2 cellular contexts compared by ENCODE assay signal in the genomic region with DNA sequence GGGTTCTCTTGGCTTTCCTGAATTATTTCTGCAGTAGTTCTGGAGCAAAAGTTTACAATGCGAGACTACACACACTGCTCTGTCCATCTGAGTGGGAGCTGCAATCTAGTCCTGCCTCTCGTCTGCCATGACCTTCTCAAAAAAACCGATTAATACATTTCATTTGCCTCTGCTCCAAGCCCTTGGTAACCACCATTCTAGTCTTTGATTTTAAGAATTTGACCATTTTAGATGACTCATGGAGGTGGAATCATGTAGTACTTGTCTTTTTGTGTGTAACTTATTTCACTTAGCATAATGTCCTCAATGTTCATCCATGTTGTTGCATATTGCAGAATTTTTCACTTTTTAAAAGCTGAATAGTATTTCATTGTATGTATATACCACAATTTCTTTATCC.
TF ChIP-seq lines count a peak whose summit lies in the region.

No MANE protein-coding gene starts in this region.

TF ChIP-seq in SK-N-SH, 30 proteins besides CTCF, POLR2A, EP300 and RAD21:
- no peak for TF ChIP-seq GATA2 (CRISPR knock-in tag; IDR thresholded peaks at IDR 0.05)
- peak; percentile 3; the same call in 1 of the 2 replicates for TF ChIP-seq FOSL2 (IDR thresholded peaks at IDR 0.05; ENCODE audit: borderline replicate concordance, low read depth)
- TF ChIP-seq, protein P1, sequence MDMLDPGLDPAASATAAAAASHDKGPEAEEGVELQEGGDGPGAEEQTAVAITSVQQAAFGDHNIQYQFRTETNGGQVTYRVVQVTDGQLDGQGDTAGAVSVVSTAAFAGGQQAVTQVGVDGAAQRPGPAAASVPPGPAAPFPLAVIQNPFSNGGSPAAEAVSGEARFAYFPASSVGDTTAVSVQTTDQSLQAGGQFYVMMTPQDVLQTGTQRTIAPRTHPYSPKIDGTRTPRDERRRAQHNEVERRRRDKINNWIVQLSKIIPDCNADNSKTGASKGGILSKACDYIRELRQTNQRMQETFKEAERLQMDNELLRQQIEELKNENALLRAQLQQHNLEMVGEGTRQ (IDR thresholded peaks at IDR 0.05; ENCODE audit: borderline replicate concordance, low read depth, low read length), result no peak
- no peak for TF ChIP-seq RFX5 (IDR thresholded peaks at IDR 0.05; ENCODE audit: low read length)

TF ChIP-seq in H1, 55 proteins besides CTCF, POLR2A, EP300 and RAD21:
- TF ChIP-seq SIX5 (IDR thresholded peaks at IDR 0.05; ENCODE audit: low read depth, low read length) (no peak), KDM1A (IDR thresholded peaks at IDR 0.05; ENCODE audit: borderline replicate concordance, low read length) (no peak), GTF2F1 (IDR thresholded peaks at IDR 0.05; ENCODE audit: borderline replicate concordance, low read depth, low read length) (no peak), TAF7 (optimal IDR thresholded peaks at IDR 0.05; ENCODE audit: borderline replicate concordance, low read depth, low read length) (no peak), KDM5A (IDR thresholded peaks at IDR 0.05; ENCODE audit: low read length) (no peak), POU5F1 (IDR thresholded peaks at IDR 0.05; ENCODE audit: low read depth, low read length) (no peak), TCF12 (IDR thresholded peaks at IDR 0.05; ENCODE audit: low read depth, low read length) (no peak), RBBP5 (IDR thresholded peaks at IDR 0.05; ENCODE audit: borderline replicate concordance, low read depth, low read length) (no peak), POLR2AphosphoS5 (IDR thresholded peaks at IDR 0.05; ENCODE audit: low read depth, low read length) (no peak), BACH1 (IDR thresholded peaks at IDR 0.05; ENCODE audit: low read length) (no peak), GABPA (IDR thresholded peaks at IDR 0.05; ENCODE audit: borderline replicate concordance, insufficient read depth, low read length) (no peak), KDM4A (IDR thresholded peaks at IDR 0.05; ENCODE audit: low read depth, low read length, severe bottlenecking) (no peak), SP1 (IDR thresholded peaks at IDR 0.05; ENCODE audit: low read depth, low read length) (no peak), HDAC2 (IDR thresholded peaks at IDR 0.05; ENCODE audit: borderline replicate concordance in 1 of 2, low read depth in 2 of 2, low read length in 2 of 2) (no peak), SP2 (IDR thresholded peaks at IDR 0.05; ENCODE audit: low read length) (no peak), CBX8 (IDR thresholded peaks at IDR 0.05; ENCODE audit: borderline replicate concordance, low read depth, low read length) (no peak), HDAC6 (IDR thresholded peaks at IDR 0.05; ENCODE audit: low read depth, low read length) (no peak)
- TF ChIP-seq, protein P2, sequence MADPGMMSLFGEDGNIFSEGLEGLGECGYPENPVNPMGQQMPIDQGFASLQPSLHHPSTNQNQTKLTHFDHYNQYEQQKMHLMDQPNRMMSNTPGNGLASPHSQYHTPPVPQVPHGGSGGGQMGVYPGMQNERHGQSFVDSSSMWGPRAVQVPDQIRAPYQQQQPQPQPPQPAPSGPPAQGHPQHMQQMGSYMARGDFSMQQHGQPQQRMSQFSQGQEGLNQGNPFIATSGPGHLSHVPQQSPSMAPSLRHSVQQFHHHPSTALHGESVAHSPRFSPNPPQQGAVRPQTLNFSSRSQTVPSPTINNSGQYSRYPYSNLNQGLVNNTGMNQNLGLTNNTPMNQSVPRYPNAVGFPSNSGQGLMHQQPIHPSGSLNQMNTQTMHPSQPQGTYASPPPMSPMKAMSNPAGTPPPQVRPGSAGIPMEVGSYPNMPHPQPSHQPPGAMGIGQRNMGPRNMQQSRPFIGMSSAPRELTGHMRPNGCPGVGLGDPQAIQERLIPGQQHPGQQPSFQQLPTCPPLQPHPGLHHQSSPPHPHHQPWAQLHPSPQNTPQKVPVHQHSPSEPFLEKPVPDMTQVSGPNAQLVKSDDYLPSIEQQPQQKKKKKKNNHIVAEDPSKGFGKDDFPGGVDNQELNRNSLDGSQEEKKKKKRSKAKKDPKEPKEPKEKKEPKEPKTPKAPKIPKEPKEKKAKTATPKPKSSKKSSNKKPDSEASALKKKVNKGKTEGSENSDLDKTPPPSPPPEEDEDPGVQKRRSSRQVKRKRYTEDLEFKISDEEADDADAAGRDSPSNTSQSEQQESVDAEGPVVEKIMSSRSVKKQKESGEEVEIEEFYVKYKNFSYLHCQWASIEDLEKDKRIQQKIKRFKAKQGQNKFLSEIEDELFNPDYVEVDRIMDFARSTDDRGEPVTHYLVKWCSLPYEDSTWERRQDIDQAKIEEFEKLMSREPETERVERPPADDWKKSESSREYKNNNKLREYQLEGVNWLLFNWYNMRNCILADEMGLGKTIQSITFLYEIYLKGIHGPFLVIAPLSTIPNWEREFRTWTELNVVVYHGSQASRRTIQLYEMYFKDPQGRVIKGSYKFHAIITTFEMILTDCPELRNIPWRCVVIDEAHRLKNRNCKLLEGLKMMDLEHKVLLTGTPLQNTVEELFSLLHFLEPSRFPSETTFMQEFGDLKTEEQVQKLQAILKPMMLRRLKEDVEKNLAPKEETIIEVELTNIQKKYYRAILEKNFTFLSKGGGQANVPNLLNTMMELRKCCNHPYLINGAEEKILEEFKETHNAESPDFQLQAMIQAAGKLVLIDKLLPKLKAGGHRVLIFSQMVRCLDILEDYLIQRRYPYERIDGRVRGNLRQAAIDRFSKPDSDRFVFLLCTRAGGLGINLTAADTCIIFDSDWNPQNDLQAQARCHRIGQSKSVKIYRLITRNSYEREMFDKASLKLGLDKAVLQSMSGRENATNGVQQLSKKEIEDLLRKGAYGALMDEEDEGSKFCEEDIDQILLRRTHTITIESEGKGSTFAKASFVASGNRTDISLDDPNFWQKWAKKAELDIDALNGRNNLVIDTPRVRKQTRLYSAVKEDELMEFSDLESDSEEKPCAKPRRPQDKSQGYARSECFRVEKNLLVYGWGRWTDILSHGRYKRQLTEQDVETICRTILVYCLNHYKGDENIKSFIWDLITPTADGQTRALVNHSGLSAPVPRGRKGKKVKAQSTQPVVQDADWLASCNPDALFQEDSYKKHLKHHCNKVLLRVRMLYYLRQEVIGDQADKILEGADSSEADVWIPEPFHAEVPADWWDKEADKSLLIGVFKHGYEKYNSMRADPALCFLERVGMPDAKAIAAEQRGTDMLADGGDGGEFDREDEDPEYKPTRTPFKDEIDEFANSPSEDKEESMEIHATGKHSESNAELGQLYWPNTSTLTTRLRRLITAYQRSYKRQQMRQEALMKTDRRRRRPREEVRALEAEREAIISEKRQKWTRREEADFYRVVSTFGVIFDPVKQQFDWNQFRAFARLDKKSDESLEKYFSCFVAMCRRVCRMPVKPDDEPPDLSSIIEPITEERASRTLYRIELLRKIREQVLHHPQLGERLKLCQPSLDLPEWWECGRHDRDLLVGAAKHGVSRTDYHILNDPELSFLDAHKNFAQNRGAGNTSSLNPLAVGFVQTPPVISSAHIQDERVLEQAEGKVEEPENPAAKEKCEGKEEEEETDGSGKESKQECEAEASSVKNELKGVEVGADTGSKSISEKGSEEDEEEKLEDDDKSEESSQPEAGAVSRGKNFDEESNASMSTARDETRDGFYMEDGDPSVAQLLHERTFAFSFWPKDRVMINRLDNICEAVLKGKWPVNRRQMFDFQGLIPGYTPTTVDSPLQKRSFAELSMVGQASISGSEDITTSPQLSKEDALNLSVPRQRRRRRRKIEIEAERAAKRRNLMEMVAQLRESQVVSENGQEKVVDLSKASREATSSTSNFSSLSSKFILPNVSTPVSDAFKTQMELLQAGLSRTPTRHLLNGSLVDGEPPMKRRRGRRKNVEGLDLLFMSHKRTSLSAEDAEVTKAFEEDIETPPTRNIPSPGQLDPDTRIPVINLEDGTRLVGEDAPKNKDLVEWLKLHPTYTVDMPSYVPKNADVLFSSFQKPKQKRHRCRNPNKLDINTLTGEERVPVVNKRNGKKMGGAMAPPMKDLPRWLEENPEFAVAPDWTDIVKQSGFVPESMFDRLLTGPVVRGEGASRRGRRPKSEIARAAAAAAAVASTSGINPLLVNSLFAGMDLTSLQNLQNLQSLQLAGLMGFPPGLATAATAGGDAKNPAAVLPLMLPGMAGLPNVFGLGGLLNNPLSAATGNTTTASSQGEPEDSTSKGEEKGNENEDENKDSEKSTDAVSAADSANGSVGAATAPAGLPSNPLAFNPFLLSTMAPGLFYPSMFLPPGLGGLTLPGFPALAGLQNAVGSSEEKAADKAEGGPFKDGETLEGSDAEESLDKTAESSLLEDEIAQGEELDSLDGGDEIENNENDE (IDR thresholded peaks at IDR 0.05; ENCODE audit: insufficient replicate concordance, low read length), result no peak
- TF ChIP-seq, protein P3, sequence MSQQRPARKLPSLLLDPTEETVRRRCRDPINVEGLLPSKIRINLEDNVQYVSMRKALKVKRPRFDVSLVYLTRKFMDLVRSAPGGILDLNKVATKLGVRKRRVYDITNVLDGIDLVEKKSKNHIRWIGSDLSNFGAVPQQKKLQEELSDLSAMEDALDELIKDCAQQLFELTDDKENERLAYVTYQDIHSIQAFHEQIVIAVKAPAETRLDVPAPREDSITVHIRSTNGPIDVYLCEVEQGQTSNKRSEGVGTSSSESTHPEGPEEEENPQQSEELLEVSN (IDR thresholded peaks at IDR 0.05), result no peak
- TF ChIP-seq, protein P1 (IDR thresholded peaks at IDR 0.05; ENCODE audit: low read length), result no peak
TF ChIP-seq in H1: peak in this region for 0.
